In the genomic region with DNA sequence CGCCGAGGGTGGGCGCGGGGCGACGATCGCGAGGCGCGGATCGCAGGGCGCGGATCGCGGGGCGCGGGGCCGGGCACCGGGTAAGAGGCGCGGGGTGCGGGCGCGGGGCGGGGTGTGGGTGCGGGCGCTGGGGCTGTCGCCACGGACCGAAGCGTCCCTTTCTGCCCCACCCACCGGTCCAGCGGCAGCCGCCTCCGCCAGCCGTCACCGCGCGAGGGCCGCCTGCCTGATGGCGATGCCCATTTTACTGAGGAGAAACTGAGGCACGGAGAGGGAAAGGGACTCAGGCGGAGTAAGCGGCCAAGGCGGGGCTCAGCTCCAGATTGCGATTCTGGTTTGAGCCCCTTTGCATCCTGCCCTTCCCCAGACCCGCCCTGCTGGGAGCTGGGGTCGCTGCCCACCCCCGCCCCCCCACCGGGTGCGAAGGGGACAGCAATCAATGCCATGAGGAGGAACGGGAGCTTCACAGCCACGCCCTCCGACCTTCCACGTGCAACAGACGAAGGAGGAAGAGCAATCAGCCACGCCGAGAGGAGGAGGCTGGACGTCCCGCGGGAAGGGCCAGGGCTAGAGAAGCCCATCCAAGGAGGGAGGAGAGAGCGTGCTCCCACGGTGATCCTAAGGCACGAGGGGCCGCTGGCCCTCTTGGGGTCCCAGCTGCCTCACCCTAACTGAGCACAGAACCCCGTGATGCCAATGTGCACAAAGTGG, we compare ENCODE assay signal across 12 cellular contexts. TPM values are rescaled to one million over a fixed set of nuclear protein-coding genes. Genes with fewer than 3 reads are reported as not detected.
DNase-seq lines count a peak whose midpoint lies in the region; ATAC-seq and TF ChIP-seq lines count a peak whose summit lies in the region.
"Had no signal": no experiment of that assay in that cellular context is flagged by ENCODE, and none has a peak within 500 bp of the region (broad histone marks: within the 10 kb centered on the region; RNA-seq: fewer than 3 reads in every experiment).

No MANE protein-coding gene starts in this region.

- no peak for TF ChIP-seq CTCF in heart left ventricle (IDR thresholded peaks at IDR 0.05)
- TF ChIP-seq CTCF in choroid plexus epithelial cell (conservative IDR thresholded peaks at IDR 0.05; ENCODE audit: low read depth, low read length), result no peak
- TF ChIP-seq CTCF in lower lobe of right lung (IDR thresholded peaks at IDR 0.05), result no peak

- H3K27ac ChIP-seq in heart left ventricle (no peak overlapping the region), lower lobe of right lung (no peak overlapping the region), aorta (ENCODE audit: low read depth in 1 of 2, low read length in 2 of 2) (no peak overlapping the region)
- H3K27ac ChIP-seq: C4-2B, epithelial cell of prostate, RWPE1 had no signal

- H3K27me3 ChIP-seq in heart left ventricle (peaks cover 0 to 57% (median 22%) of the 10 kb centered on the region in 9 donors), lower lobe of right lung (ENCODE audit: low read depth) (peaks cover 43% of the 10 kb centered on the region), aorta (ENCODE audit: control insufficient read depth in 1 of 2, insufficient read depth in 2 of 2, low read length in 1 of 2) (no peaks in the 10 kb centered on the region)

- TF ChIP-seq POLR2A in heart left ventricle (IDR thresholded peaks at IDR 0.05), result no peak

- peaks cover 3 to 18% (median 10%) of the 10 kb centered on the region in 12 donors for H3K4me1 ChIP-seq in heart left ventricle
- H3K4me1 ChIP-seq in lower lobe of right lung, result peaks cover 9% of the 10 kb centered on the region
- H3K4me1 ChIP-seq in aorta (ENCODE audit: control insufficient read depth in 1 of 2, insufficient read depth in 2 of 2, low read length in 2 of 2), result no peaks in the 10 kb centered on the region

- no peaks in the 10 kb centered on the region for H3K36me3 ChIP-seq in heart left ventricle
- H3K36me3 ChIP-seq in lower lobe of right lung, result no peaks in the 10 kb centered on the region
- H3K36me3 ChIP-seq in aorta (ENCODE audit: control insufficient read depth in 1 of 2, insufficient read depth in 2 of 2, low read length in 1 of 2), result no peaks in the 10 kb centered on the region

- 7 to 16% (median 10%) methylated on average over 18 to 66 of the region's 66 CpGs for WGBS in heart left ventricle, 4 donors
- 7 to 16% methylated on average over 20 to 66 of the region's 66 CpGs for WGBS in aorta, 2 donors

- peak overlapping the region in 10 of 12 donors; percentile 12 to 55 (median 24) for H3K4me3 ChIP-seq in heart left ventricle
- peak overlapping the region; percentile 44 for H3K4me3 ChIP-seq in choroid plexus epithelial cell (ENCODE audit: low read depth, low read length)
- H3K4me3 ChIP-seq in lower lobe of right lung, result peak overlapping the region; percentile 31
- peak overlapping the region; percentile 23 to 48 for H3K4me3 ChIP-seq in aorta (ENCODE audit: low read length in 2 of 2)

- intact Hi-C loops in heart left ventricle (cut with DNase I), result no loop called here
- intact Hi-C loops in left cardiac atrium (cut with DNase I), result no loop called here
- intact Hi-C loops in lower lobe of right lung (cut with DNase I), result no loop called here
- intact Hi-C loops in aorta (cut with DNase I), result no loop called here

- no peak for ATAC-seq in heart left ventricle
- ATAC-seq in left cardiac atrium, result no peak
- ATAC-seq in lower lobe of right lung, result no peak
- no peak for ATAC-seq in aorta (ENCODE audit: low FRiP score)
- no peak for ATAC-seq in GM18870 (IDR thresholded peaks at IDR 0.05; ENCODE audit: unreplicated experiment)

- DNase-seq in heart left ventricle (no peak), left cardiac atrium (no peak), choroid plexus epithelial cell (ENCODE audit: low read depth) (no peak), lower lobe of right lung (no peak), aorta (no peak), HCEC 1CT (no peak), NCI-H524 treated with DMSO at 0.1 percent for 48 hours (lab: John Stamatoyannopoulos, UW) (no peak)
- DNase-seq: NCI-H226 had no signal

- H3K9me3 ChIP-seq in heart left ventricle (no peaks in the 10 kb centered on the region), lower lobe of right lung (no peaks in the 10 kb centered on the region), aorta (ENCODE audit: control insufficient read depth, low read length) (no peaks in the 10 kb centered on the region)

RNA-seq across cellular contexts. Expression of a gene that starts 10.9 kb away (rescaled TPM):
- total RNA-seq in heart left ventricle, result 10 to 100 TPM; 12.9 to 33.6 (median 21.8) TPM
- 10 to 100 TPM in 1 of 2 donors, 1 to 10 TPM in 1; 4.4 to 14.0 TPM for polyA plus RNA-seq in heart left ventricle
- total RNA-seq in left cardiac atrium, result 10 to 100 TPM; 20.5 to 25.6 TPM
- total RNA-seq in lower lobe of right lung, result 41.2 TPM
- total RNA-seq in aorta, result 10 to 100 TPM; 44.8 to 58.0 TPM
- 10 to 100 TPM; 13.1 to 40.3 TPM for polyA plus RNA-seq in aorta
